In the genomic region with DNA sequence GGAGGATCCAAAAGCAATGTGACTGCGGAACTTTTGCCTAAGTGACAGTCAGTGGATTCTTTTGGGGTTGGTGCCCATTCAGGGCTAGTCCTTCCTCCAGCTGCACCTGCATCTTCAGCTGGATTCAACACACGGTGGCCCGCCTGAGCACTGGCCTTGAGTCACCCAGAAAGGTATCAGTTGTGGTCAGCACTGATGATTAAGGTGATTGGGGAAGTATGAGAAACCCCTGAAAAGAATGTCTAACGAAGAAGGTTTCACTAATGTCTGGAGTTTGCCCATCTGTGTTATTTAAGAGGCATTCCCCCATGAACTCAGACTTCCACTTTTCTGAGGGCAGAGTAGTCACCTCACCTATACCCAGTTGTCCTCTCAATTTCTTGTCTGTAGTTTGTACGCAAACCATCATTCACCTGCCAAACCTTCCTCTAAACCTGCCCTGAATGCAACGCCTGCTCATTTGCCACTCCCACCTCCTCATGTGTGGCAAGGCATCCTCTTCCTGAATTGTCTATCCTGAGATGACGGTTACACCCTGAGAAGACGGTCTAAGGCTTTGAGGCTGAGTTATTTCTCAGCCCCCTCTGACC, we compare ENCODE assay signal across 10 cellular contexts. TPM values are rescaled to one million over a fixed set of nuclear protein-coding genes. Genes with fewer than 3 reads are reported as not detected.
DNase-seq lines count a peak whose midpoint lies in the region; ATAC-seq, FAIRE-seq and TF ChIP-seq lines count a peak whose summit lies in the region.
"Had no signal": no experiment of that assay in that cellular context is flagged by ENCODE, and none has a peak within 500 bp of the region (broad histone marks: within the 10 kb centered on the region; RNA-seq: fewer than 3 reads in every experiment).

No MANE protein-coding gene starts in this region.

- H3K36me3 ChIP-seq in vagina (no peaks in the 10 kb centered on the region), adrenal gland (replicated peaks in 1 of 2) (no peaks in the 10 kb centered on the region)

- H3K4me1 ChIP-seq in vagina (peaks cover 16% of the 10 kb centered on the region), adrenal gland (replicated peaks in 1 of 2) (peaks cover 8 to 17% of the 10 kb centered on the region in 2 donors)

- peak overlapping the region; percentile 50 for H3K4me3 Mint-ChIP-seq in CD4-positive, alpha-beta T cell
- H3K4me3 Mint-ChIP-seq: neural crest cell had no signal

- no peak overlapping the region for H3K27ac ChIP-seq in CD4-positive, alpha-beta T cell (ENCODE audit: low read depth, low read length)
- H3K27ac ChIP-seq in vagina: no peak overlapping the region
- H3K27ac ChIP-seq in adrenal gland: no peak overlapping the region

- FAIRE-seq in HTR-8/SVneo (lab: Jason Lieb, UNC): no peak

- no peaks in the 10 kb centered on the region for H3K27me3 Mint-ChIP-seq in CD4-positive, alpha-beta T cell

- CTCF ChIA-PET in CD4-positive, alpha-beta T cell (lab: Charles Lee): interaction anchor here (1.0 kb wide), 1 partner anchor 35 kb away, joined by 4 read pairs; no protein-coding TSS in a partner anchor

- H3K4me1 Mint-ChIP-seq in CD4-positive, alpha-beta T cell (ENCODE audit: low read depth): peaks cover 70% of the 10 kb centered on the region
- H3K4me1 Mint-ChIP-seq: neural crest cell had no signal

- DNase-seq in CD4-positive, alpha-beta T cell: no peak
- peak; percentile 34 for DNase-seq in activated T-helper 9 cell treated with anti-CD3 and anti-CD28 coated beads, Interleukin-2, amount 50 U/mL, for 16 hours (ENCODE audit: low read depth)
- DNase-seq in HTR-8/SVneo (ENCODE audit: insufficient read length, low spot score) (no peak), vagina (ENCODE audit: extremely low spot score in 2 of 2) (no peak), adrenal gland (no peak)
- no peak for DNase-seq in central memory CD4-positive, alpha-beta T cell
- DNase-seq: DMS79 had no signal

- no peaks in the 10 kb centered on the region for H3K36me3 Mint-ChIP-seq in CD4-positive, alpha-beta T cell (ENCODE audit: low read depth)

- H3K9me3 ChIP-seq in CD4-positive, alpha-beta T cell (ENCODE audit: control insufficient read depth, low read length): no peaks in the 10 kb centered on the region
- H3K9me3 ChIP-seq in vagina: no peaks in the 10 kb centered on the region
- H3K9me3 ChIP-seq in adrenal gland (replicated peaks in 1 of 3): no peaks in the 10 kb centered on the region

- POLR2A ChIA-PET in CD4-positive, alpha-beta T cell (lab: Charles Lee): no interaction called here

- TF ChIP-seq CTCF in CD4-positive, alpha-beta T cell (IDR thresholded peaks at IDR 0.05): no peak
- TF ChIP-seq CTCF in vagina (IDR thresholded peaks at IDR 0.05): no peak
- no peak for TF ChIP-seq CTCF in adrenal gland (IDR thresholded peaks at IDR 0.05)

- H3K9me3 Mint-ChIP-seq in CD4-positive, alpha-beta T cell: no peaks in the 10 kb centered on the region
- H3K9me3 Mint-ChIP-seq: neural crest cell had no signal

- TF ChIP-seq POLR2A in vagina (IDR thresholded peaks at IDR 0.05): no peak
- no peak for TF ChIP-seq POLR2A in adrenal gland (IDR thresholded peaks at IDR 0.05)

- 80 to 89% (median 87%) methylated on average over 8 of the region's 8 CpGs for WGBS in adrenal gland, 4 donors

- H3K4me3 ChIP-seq in vagina: no peak overlapping the region
- no peak overlapping the region for H3K4me3 ChIP-seq in adrenal gland

- intact Hi-C loops in CD4-positive, alpha-beta T cell (cut with DNase I, micrococcal nuclease): no loop called here
- intact Hi-C loops in vagina (cut with DNase I): loop anchor here (5.0 kb wide), 1 partner anchor 1877 kb away; no protein-coding TSS in a partner anchor
- intact Hi-C loops in adrenal gland (cut with DNase I): no loop called here

- peak; percentile 21 for ATAC-seq in CD4-positive, alpha-beta T cell (ENCODE audit: poor library complexity)
- ATAC-seq in GM19397 (IDR thresholded peaks at IDR 0.05; ENCODE audit: unreplicated experiment): peak; percentile 30
- ATAC-seq in HG03342 (IDR thresholded peaks at IDR 0.05; ENCODE audit: unreplicated experiment): peak; percentile 26

- H3K27me3 ChIP-seq in CD4-positive, alpha-beta T cell (ENCODE audit: control insufficient read depth, insufficient read depth, low read length): no peaks in the 10 kb centered on the region
- H3K27me3 ChIP-seq in vagina: no peaks in the 10 kb centered on the region
- H3K27me3 ChIP-seq in adrenal gland: no peaks in the 10 kb centered on the region

- H3K27ac Mint-ChIP-seq in CD4-positive, alpha-beta T cell: peak overlapping the region; percentile 81

RNA-seq across cellular contexts. Expression of a gene that starts 27.2 kb away (rescaled TPM):
- total RNA-seq in CD4-positive, alpha-beta T cell: not detected
- total RNA-seq in vagina (not detected), adrenal gland (under 1 TPM in 1 of 8 donors, not detected in 7; 0.31 TPM)
- not detected for polyA plus RNA-seq in adrenal gland
- total RNA-seq: neural crest cell had no signal

RNA-seq across cellular contexts. Expression of a gene that starts 40.3 kb away (rescaled TPM):
- not detected for total RNA-seq in CD4-positive, alpha-beta T cell
- total RNA-seq in vagina (not detected), adrenal gland (not detected)
- not detected for polyA plus RNA-seq in adrenal gland
- total RNA-seq: neural crest cell had no signal
